16 cellular contexts compared by ENCODE assay signal in genomic region chr10:129607607-129608006, GRCh38.
DNase-seq lines count a peak whose midpoint lies in the region; ATAC-seq, FAIRE-seq and TF ChIP-seq lines count a peak whose summit lies in the region.
"Had no signal": no experiment of that assay in that cellular context is flagged by ENCODE, and none has a peak within 500 bp of the region (broad histone marks: within the 10 kb centered on the region; RNA-seq: fewer than 3 reads in every experiment).

No MANE protein-coding gene starts in this region.

- no peaks in the 10 kb centered on the region for H3K9me2 ChIP-seq in Karpas-422 (replicated peaks; ENCODE audit: insufficient read depth, low read length)

- no peaks in the 10 kb centered on the region for H3K36me3 ChIP-seq in HEK293 (ENCODE audit: control insufficient read depth in 2 of 2, insufficient read depth in 1 of 2, low read length in 2 of 2)
- H3K36me3 ChIP-seq in Karpas-422 (ENCODE audit: insufficient read depth, low read length), result no peaks in the 10 kb centered on the region
- no peaks in the 10 kb centered on the region for H3K36me3 ChIP-seq in GM12878 (ENCODE audit: control insufficient read depth in 2 of 2, insufficient read depth in 2 of 2, low read length in 1 of 2)

- no peak overlapping the region for H3K9ac ChIP-seq in Karpas-422 (ENCODE audit: low read length)
- H3K9ac ChIP-seq in GM12878 (ENCODE audit: control insufficient read depth, insufficient read depth, low read length), result no peak overlapping the region
- H3K9ac ChIP-seq: GM23248 had no signal

- in situ Hi-C loops in GM12878 (cut with MboI), result no loop called here

- no peak for TF ChIP-seq CTCF in HEK293 (tag by site-specific recombination; IDR thresholded peaks at IDR 0.05)
- TF ChIP-seq CTCF in GM12878 (IDR thresholded peaks at IDR 0.05 in 2 of 3, conservative IDR thresholded peaks at IDR 0.05 in 1 of 3; ENCODE audit: control insufficient read depth in 2 of 3, extremely low read depth in 1 of 3, insufficient read depth in 1 of 3, low read depth in 3 of 3, low read length in 3 of 3), result no peak

- intact Hi-C loops in GM12878 (cut with micrococcal nuclease; ENCODE audit: unreplicated experiment), result no loop called here

- H4K20me1 ChIP-seq in Karpas-422 (ENCODE audit: insufficient read depth, low read depth, low read length) (no peaks in the 10 kb centered on the region), GM12878 (ENCODE audit: control insufficient read depth, insufficient read depth) (no peaks in the 10 kb centered on the region)

- H3K79me2 ChIP-seq in Karpas-422 (ENCODE audit: low read length) (no peaks in the 10 kb centered on the region), GM12878 (ENCODE audit: control insufficient read depth, insufficient read depth, low read length) (no peaks in the 10 kb centered on the region)

- BruUV-seq in GM12878 (replicated peaks; lab: Mats Ljungman, UMichigan), result no TSS peak

- H3K27ac ChIP-seq in HEK293 (ENCODE audit: extremely low read depth, low read depth, low read length), result no peak overlapping the region
- no peak overlapping the region for H3K27ac ChIP-seq in Karpas-422 (ENCODE audit: low read length)
- no peak overlapping the region for H3K27ac ChIP-seq in GM12878 (ENCODE audit: control insufficient read depth, insufficient read depth)
- H3K27ac ChIP-seq: GM23248 had no signal

- H3K4me2 ChIP-seq in Karpas-422 (ENCODE audit: low read depth, low read length, poor library complexity, severe bottlenecking) (no peak overlapping the region), GM12878 (ENCODE audit: control insufficient read depth, insufficient read depth) (no peak overlapping the region)

- TF ChIP-seq EP300 in GM12878 (IDR thresholded peaks at IDR 0.05; ENCODE audit: borderline replicate concordance in 1 of 2, control insufficient read depth in 1 of 2, low read depth in 2 of 2, low read length in 2 of 2), result no peak

- SMC1A ChIA-PET in GM12878 (lab: Charles Lee; ENCODE audit: uncharacterized antibody, unreplicated experiment), result no interaction called here

- DNase-seq in Karpas-422 (peak; percentile 11), GM12878 (ENCODE audit: low read depth, low spot score) (no peak)
- DNase-seq: C1 segment of cervical spinal cord; Calu3; CD4-positive, alpha-beta memory T cell; COR-L47; DMS53; GM23248; H7; HCEC 1CT had no signal

- TF ChIP-seq POLR2A in GM12878 (IDR thresholded peaks at IDR 0.05; ENCODE audit: low read depth, low read length), result no peak

- H3K27me3 ChIP-seq in Karpas-422 (ENCODE audit: low read length) (no peaks in the 10 kb centered on the region), GM12878 (replicated peaks in 1 of 2; ENCODE audit: control insufficient read depth in 2 of 2, insufficient read depth in 2 of 2, low read length in 1 of 2) (no peaks in the 10 kb centered on the region)

- CTCF ChIA-PET in HEK293 (lab: Yijun Ruan, JAX) (interaction anchor here (0.7 kb wide), 1 partner anchor 59 kb away, joined by 3 read pairs; no protein-coding TSS in a partner anchor), GM12878 (lab: Yijun Ruan, JAX) (no interaction called here)

- WGBS in GM12878 (ENCODE audit: insufficient coverage, insufficient replicate concordance, low lambda C conversion rate, missing lambda C conversion rate), result over 99% methylated on average over 7 of the region's 7 CpGs

- TF ChIP-seq RAD21 in GM12878 (IDR thresholded peaks at IDR 0.05; ENCODE audit: insufficient read depth, low read depth, low read length), result no peak

- no peak for ATAC-seq in GM12878
- ATAC-seq in GM18858 (IDR thresholded peaks at IDR 0.05; ENCODE audit: unreplicated experiment), result no peak
- no peak for ATAC-seq in GM19328 (IDR thresholded peaks at IDR 0.05; ENCODE audit: unreplicated experiment)
- no peak for ATAC-seq in GM19463 (IDR thresholded peaks at IDR 0.05; ENCODE audit: unreplicated experiment)

- H3K4me1 ChIP-seq in HEK293 (ENCODE audit: control insufficient read depth, insufficient read depth, low read length), result peaks cover 10% of the 10 kb centered on the region
- peaks cover 5% of the 10 kb centered on the region for H3K4me1 ChIP-seq in Karpas-422 (ENCODE audit: low read length)
- peaks cover 22% of the 10 kb centered on the region for H3K4me1 ChIP-seq in GM12878 (ENCODE audit: control insufficient read depth, insufficient read depth, low read length)

- no peak overlapping the region for H2AFZ ChIP-seq in Karpas-422 (ENCODE audit: low read length)
- no peak overlapping the region for H2AFZ ChIP-seq in GM12878 (ENCODE audit: control insufficient read depth, low read depth, low read length)
- H2AFZ ChIP-seq: GM23248 had no signal

- H3K9me3 ChIP-seq in HEK293 (ENCODE audit: control insufficient read depth, insufficient read depth, low read depth, low read length) (no peaks in the 10 kb centered on the region), Karpas-422 (ENCODE audit: low read length) (no peaks in the 10 kb centered on the region), GM12878 (replicated peaks; ENCODE audit: control insufficient read depth, insufficient read depth, low read length) (no peaks in the 10 kb centered on the region)

- H3K4me3 ChIP-seq in HEK293 (ENCODE audit: low read depth, low read length) (no peak overlapping the region), Karpas-422 (ENCODE audit: low read length) (no peak overlapping the region), GM12878 (no peak overlapping the region)
- H3K4me3 ChIP-seq: GM23248 had no signal

- FAIRE-seq in GM12878 (lab: Jason Lieb, UNC), result peak; percentile 7
- FAIRE-seq: G401.6, H1 had no signal

- RAD21 ChIA-PET in GM12878 (lab: Charles Lee; ENCODE audit: unreplicated experiment), result no interaction called here

- POLR2A ChIA-PET in HEK293 (lab: Yijun Ruan, JAX), result no interaction called here
- POLR2A ChIA-PET in GM12878 (lab: Charles Lee), result no interaction called here

TF ChIP-seq in HEK293, 187 proteins besides CTCF, POLR2A, EP300 and RAD21:
- TF ChIP-seq ZNF768 (tag by site-specific recombination; IDR thresholded peaks at IDR 0.05) (no peak), SCRT2 (tag by site-specific recombination; IDR thresholded peaks at IDR 0.05) (0 out of 2 replicates have a peak, but pooled peaks have one; percentile 9)

TF ChIP-seq in GM12878, 131 proteins besides CTCF, POLR2A, EP300 and RAD21:
- TF ChIP-seq RCOR1 (conservative IDR thresholded peaks at IDR 0.05; ENCODE audit: low read depth, low read length) (no peak), BACH1 (IDR thresholded peaks at IDR 0.05; ENCODE audit: borderline replicate concordance) (no peak), FOXK2 (IDR thresholded peaks at IDR 0.05) (no peak), ASH2L (IDR thresholded peaks at IDR 0.05; ENCODE audit: borderline replicate concordance, low read depth) (no peak), RB1 (IDR thresholded peaks at IDR 0.05; ENCODE audit: borderline replicate concordance) (no peak), ZNF217 (IDR thresholded peaks at IDR 0.05) (no peak), HDAC2 (IDR thresholded peaks at IDR 0.05) (no peak), YBX1 (IDR thresholded peaks at IDR 0.05) (no peak), BHLHE40 (IDR thresholded peaks at IDR 0.05; ENCODE audit: borderline replicate concordance in 1 of 2, low read depth in 2 of 2, low read length in 1 of 2) (no peak), SUPT20H (IDR thresholded peaks at IDR 0.05; ENCODE audit: borderline replicate concordance, control insufficient read depth, low read depth, low read length) (no peak), POLR2AphosphoS5 (IDR thresholded peaks at IDR 0.05; ENCODE audit: low read length) (no peak), CREM (IDR thresholded peaks at IDR 0.05; ENCODE audit: low read depth) (no peak), ZNF274 (IDR thresholded peaks at IDR 0.05; ENCODE audit: insufficient read depth, insufficient read length) (no peak), TCF12 (IDR thresholded peaks at IDR 0.05; ENCODE audit: low read depth, low read length) (no peak), ZNF207 (IDR thresholded peaks at IDR 0.05; ENCODE audit: borderline replicate concordance) (no peak)
TF ChIP-seq in GM12878: peak in this region for 0.
